Comparison of ENCODE assay signal across 12 cellular contexts in genomic region chr20:37243937-37244571, GRCh38. TPM values are rescaled to one million over a fixed set of nuclear protein-coding genes. Genes with fewer than 3 reads are reported as not detected.
DNase-seq lines count a peak whose midpoint lies in the region; ATAC-seq and TF ChIP-seq lines count a peak whose summit lies in the region.
"Had no signal": no experiment of that assay in that cellular context is flagged by ENCODE, and none has a peak within 500 bp of the region (broad histone marks: within the 10 kb centered on the region; RNA-seq: fewer than 3 reads in every experiment).

No MANE protein-coding gene starts in this region.

- peaks cover 0 to 3% of the 10 kb centered on the region in 2 experiments; a peak in 1 of 4 replicates for H3K79me1 ChIP-seq in IMR-90 (ENCODE audit: low read depth in 1 of 2, low read length in 2 of 2)

- peaks cover 16% of the 10 kb centered on the region for H3K4me1 Mint-ChIP-seq in endodermal cell
- peaks cover 0 to 5% (median 0%) of the 10 kb centered on the region in 4 donors for H3K4me1 Mint-ChIP-seq in naive thymus-derived CD8-positive, alpha-beta T cell
- H3K4me1 Mint-ChIP-seq: IgD-negative memory B cell had no signal

- H4K91ac ChIP-seq in IMR-90 (ENCODE audit: insufficient read depth, low read depth, low read length), result no peak overlapping the region

- TF ChIP-seq RAD21 in IMR-90 (IDR thresholded peaks at IDR 0.05; ENCODE audit: low read length), result no peak

- H3K4ac ChIP-seq in IMR-90 (ENCODE audit: low read depth, low read length), result no peak overlapping the region

- TF ChIP-seq EP300 in ovary (IDR thresholded peaks at IDR 0.05), result no peak

- H3K9ac ChIP-seq in IMR-90 (ENCODE audit: low read depth, low read length), result no peak overlapping the region
- H3K9ac ChIP-seq in endodermal cell (ENCODE audit: extremely low read depth, low read length, poor library complexity, severe bottlenecking), result no peak overlapping the region

- WGBS in IMR-90 (ENCODE audit: extremely low coverage in 2 of 2, insufficient read length in 1 of 2), 2 experiments, result 66% methylated on average over 3 of the region's 8 CpGs; no CpG with 5 or more reads in 1 of the 2 experiments
- WGBS in endodermal cell (ENCODE audit: insufficient coverage in 1 of 2, insufficient read length in 1 of 2), 2 experiments, result 96 to 100% methylated on average over 5 to 8 of the region's 8 CpGs
- WGBS in right lobe of liver (ENCODE audit: insufficient coverage, low coverage, low lambda C conversion rate, missing lambda C conversion rate), result 23% methylated on average over 7 of the region's 8 CpGs
- 63 to 70% (median 64%) methylated on average over 8 of the region's 8 CpGs for WGBS in ovary, 3 donors

- H2BK120ac ChIP-seq in IMR-90 (ENCODE audit: low read depth, low read length), result no peak overlapping the region

- H3K27ac ChIP-seq in IMR-90 (ENCODE audit: insufficient read depth, low read length) (no peak overlapping the region), endodermal cell (ENCODE audit: low read depth, low read length) (peak overlapping the region; percentile 93), right lobe of liver (peak overlapping the region in 2 of 3 donors; percentile 50 to 65), ovary (no peak overlapping the region)

- TF ChIP-seq CTCF in BE2C (IDR thresholded peaks at IDR 0.05; ENCODE audit: low read depth, low read length), result no peak
- TF ChIP-seq CTCF in IMR-90 (conservative IDR thresholded peaks at IDR 0.05; ENCODE audit: low read depth, low read length), result no peak
- TF ChIP-seq CTCF in endodermal cell (conservative IDR thresholded peaks at IDR 0.05), result no peak
- TF ChIP-seq CTCF in right lobe of liver (IDR thresholded peaks at IDR 0.05), result no peak
- TF ChIP-seq CTCF in ovary (IDR thresholded peaks at IDR 0.05), result no peak

- no peak overlapping the region for H4K5ac ChIP-seq in IMR-90 (ENCODE audit: low read depth, low read length)

- no peak overlapping the region for H3K18ac ChIP-seq in IMR-90 (ENCODE audit: low read depth, low read length)

- CTCF ChIA-PET in IMR-90 (lab: Yijun Ruan, JAX), result interaction anchor here (0.7 kb wide), 1 partner anchor 143 kb away, joined by 3 read pairs; no protein-coding TSS in a partner anchor

- H3K4me3 Mint-ChIP-seq in endodermal cell, result no peak overlapping the region
- no peak overlapping the region for H3K4me3 Mint-ChIP-seq in naive thymus-derived CD8-positive, alpha-beta T cell

- H3K9me1 ChIP-seq in IMR-90 (ENCODE audit: insufficient read depth, low read length), result peaks cover 4% of the 10 kb centered on the region

- no peak overlapping the region for H3K27ac Mint-ChIP-seq in endodermal cell
- H3K27ac Mint-ChIP-seq in naive thymus-derived CD8-positive, alpha-beta T cell, result peak overlapping the region in 2 of 10 donors; percentile 67 to 68

- no peak overlapping the region for H2BK20ac ChIP-seq in IMR-90 (ENCODE audit: low read depth, low read length)

- in situ Hi-C loops in IMR-90 (cut with MboI; ENCODE audit: low sequenced_read_pairs), result no loop called here

- peaks cover 49% of the 10 kb centered on the region for H3K36me3 ChIP-seq in BE2C
- H3K36me3 ChIP-seq in IMR-90 (ENCODE audit: control insufficient read depth, insufficient read depth, low read length), result peaks cover 34% of the 10 kb centered on the region
- H3K36me3 ChIP-seq in endodermal cell (ENCODE audit: control insufficient read depth, insufficient read depth, low read length), result peaks cover 56% of the 10 kb centered on the region
- peaks cover 0 to 31% (median 8%) of the 10 kb centered on the region in 4 donors for H3K36me3 ChIP-seq in right lobe of liver
- H3K36me3 ChIP-seq in ovary, result no peaks in the 10 kb centered on the region

- H3K36me3 Mint-ChIP-seq in endodermal cell (ENCODE audit: low read depth), result peaks cover 52% of the 10 kb centered on the region
- H3K36me3 Mint-ChIP-seq in naive thymus-derived CD8-positive, alpha-beta T cell, result peaks cover 4 to 52% (median 14%) of the 10 kb centered on the region in 3 donors

- H3K27me3 ChIP-seq in BE2C, result no peaks in the 10 kb centered on the region
- H3K27me3 ChIP-seq in IMR-90 (ENCODE audit: control insufficient read depth, insufficient read depth, low read length), result no peaks in the 10 kb centered on the region
- H3K27me3 ChIP-seq in endodermal cell (ENCODE audit: control insufficient read depth, insufficient read depth, low read length, poor library complexity, severe bottlenecking), result no peaks in the 10 kb centered on the region
- H3K27me3 ChIP-seq in right lobe of liver, result no peaks in the 10 kb centered on the region
- no peaks in the 10 kb centered on the region for H3K27me3 ChIP-seq in ovary

- H3K4me1 ChIP-seq in BE2C, result peaks cover 15% of the 10 kb centered on the region
- H3K4me1 ChIP-seq in IMR-90 (ENCODE audit: control insufficient read depth, insufficient read depth, low read length), result peaks cover 3% of the 10 kb centered on the region; the same call in 1 of the 2 replicates
- peaks cover 3% of the 10 kb centered on the region for H3K4me1 ChIP-seq in endodermal cell (ENCODE audit: control insufficient read depth, insufficient read depth, low read length)
- peaks cover 0 to 24% (median 4%) of the 10 kb centered on the region in 4 donors for H3K4me1 ChIP-seq in right lobe of liver
- H3K4me1 ChIP-seq in ovary (ENCODE audit: insufficient read depth), result no peaks in the 10 kb centered on the region

- dilution Hi-C loops in IMR-90 (cut with HindIII; ENCODE audit: low sequenced_read_pairs, unreplicated experiment), result no loop called here

- POLR2A ChIA-PET in IMR-90 (lab: Charles Lee; ENCODE audit: unreplicated experiment), result no interaction called here
- POLR2A ChIA-PET in naive thymus-derived CD8-positive, alpha-beta T cell (lab: Charles Lee), result no interaction called here

- no peak overlapping the region for H2AFZ ChIP-seq in IMR-90 (replicated peaks; ENCODE audit: low read length, poor library complexity)

- no peak overlapping the region for H2AK9ac ChIP-seq in IMR-90 (replicated peaks; ENCODE audit: low read depth, low read length, poor library complexity)

- no peak overlapping the region for H2BK15ac ChIP-seq in IMR-90 (ENCODE audit: low read depth, low read length)

- H3K9me3 ChIP-seq in BE2C (no peaks in the 10 kb centered on the region), IMR-90 (ENCODE audit: control insufficient read depth, insufficient read depth, low read length) (no peaks in the 10 kb centered on the region), endodermal cell (ENCODE audit: control insufficient read depth, low read length) (no peaks in the 10 kb centered on the region), right lobe of liver (no peaks in the 10 kb centered on the region), ovary (no peaks in the 10 kb centered on the region)

- H3K14ac ChIP-seq in IMR-90 (replicated peaks; ENCODE audit: low read depth, low read length), result no peak overlapping the region

- no peak overlapping the region for H2BK5ac ChIP-seq in IMR-90 (ENCODE audit: low read depth, low read length, poor library complexity, severe bottlenecking)

- 0 out of 2 replicates have a peak, but pooled peaks cover 4% of the 10 kb centered on the region for H4K20me1 ChIP-seq in IMR-90 (ENCODE audit: insufficient read depth, low read length)

- BruUV-seq in IMR-90 (replicated peaks; lab: Mats Ljungman, UMichigan), result no TSS peak

- 0 out of 2 replicates have a peak, but pooled peaks have one; percentile 10 for ATAC-seq in IMR-90 (ENCODE audit: low read depth)
- ATAC-seq in right lobe of liver, result peak; percentile 76 to 80 (median 77)
- ATAC-seq in GM21447 (IDR thresholded peaks at IDR 0.05; ENCODE audit: unreplicated experiment), result no peak
- no peak for ATAC-seq in naive thymus-derived CD8-positive, alpha-beta T cell
- no peak for ATAC-seq in GM21526 (IDR thresholded peaks at IDR 0.05; ENCODE audit: low FRiP score, unreplicated experiment)
- ATAC-seq: activated CD4-positive, CD25-positive, alpha-beta regulatory T cell treated with anti-CD3 and anti-CD28 coated beads, Interleukin-2, amount 50 U/mL, for 24 hours had no signal

- no peaks in the 10 kb centered on the region for H3K27me3 Mint-ChIP-seq in endodermal cell (ENCODE audit: insufficient read depth)
- no peaks in the 10 kb centered on the region for H3K27me3 Mint-ChIP-seq in naive thymus-derived CD8-positive, alpha-beta T cell
- H3K27me3 Mint-ChIP-seq: IgD-negative memory B cell had no signal

- H3K4me3 ChIP-seq in BE2C (ENCODE audit: low read depth, low read length), result no peak overlapping the region
- no peak overlapping the region for H3K4me3 ChIP-seq in IMR-90 (ENCODE audit: insufficient read depth, low read depth, low read length)
- H3K4me3 ChIP-seq in endodermal cell (ENCODE audit: low read length), result no peak overlapping the region
- peak overlapping the region in 2 of 3 donors; percentile 11 to 32 for H3K4me3 ChIP-seq in right lobe of liver
- H3K4me3 ChIP-seq in ovary, result no peak overlapping the region

- no peak overlapping the region for H3K23ac ChIP-seq in IMR-90 (ENCODE audit: low read depth, low read length)

- no peak overlapping the region for H2AK5ac ChIP-seq in IMR-90 (ENCODE audit: low read depth, low read length)

- intact Hi-C loops in IMR-90 (cut with micrococcal nuclease) (no loop called here), right lobe of liver (cut with DNase I) (no loop called here), ovary (cut with DNase I) (no loop called here)

- H3K56ac ChIP-seq in IMR-90 (ENCODE audit: extremely low read depth, insufficient read depth, low read length), result no peak overlapping the region

- no peak for TF ChIP-seq POLR2A in IMR-90 (IDR thresholded peaks at IDR 0.05; ENCODE audit: low read depth, low read length)
- TF ChIP-seq POLR2A in right lobe of liver (IDR thresholded peaks at IDR 0.05), result no peak
- no peak for TF ChIP-seq POLR2A in ovary (IDR thresholded peaks at IDR 0.05)

- no peaks in the 10 kb centered on the region for H3K9me3 Mint-ChIP-seq in endodermal cell
- no peaks in the 10 kb centered on the region for H3K9me3 Mint-ChIP-seq in naive thymus-derived CD8-positive, alpha-beta T cell
- H3K9me3 Mint-ChIP-seq: IgD-negative memory B cell had no signal

- no peak overlapping the region for H3K4me2 ChIP-seq in IMR-90 (ENCODE audit: low read depth, low read length)

- peak; percentile 34 for DNase-seq in BE2C
- DNase-seq in IMR-90, result no peak
- no peak for DNase-seq in endodermal cell
- DNase-seq in right lobe of liver, result peak; percentile 70 to 90 (median 76)
- no peak for DNase-seq in naive thymus-derived CD8-positive, alpha-beta T cell
- DNase-seq in ovary, result no peak
- DNase-seq: activated T-cell treated with anti-CD3 and anti-CD28 coated beads, Interleukin-2, amount 50 U/mL, for 48 hours had no signal

- no peak overlapping the region for H4K8ac ChIP-seq in IMR-90 (ENCODE audit: low read depth in 2 of 2, low read length in 2 of 2)

RNA-seq across cellular contexts. Expression of gene GHRH, which starts 17.6 kb away (rescaled TPM):
- not detected for polyA plus RNA-seq in BE2C (2012; ENCODE audit: insufficient read depth, insufficient read length, low read depth)
- total RNA-seq in IMR-90 (2012; rRNA removed) (not detected in 2 replicates), endodermal cell (not detected), right lobe of liver (not detected), ovary (not detected)
- polyA plus RNA-seq in IMR-90 (2012; rRNA removed) (not detected in 2 replicates), ovary (not detected)
- not detected in 2 replicates for polyA plus RNA-seq in IMR-90 (2012; cell fraction: cytosol; rRNA removed)
- polyA plus RNA-seq in IMR-90 (2012; cell fraction: nucleus; rRNA removed; ENCODE audit: low replicate concordance), result not detected in 2 replicates
- 0.78 TPM for polyA plus RNA-seq in endodermal cell (2013, experiment 1 of 2)
- polyA plus RNA-seq in endodermal cell (2013, experiment 2 of 2), result not detected
- total RNA-seq in naive thymus-derived CD8-positive, alpha-beta T cell, result not detected
- polyA plus RNA-seq in naive thymus-derived CD8-positive, alpha-beta T cell, result not detected
- polyA plus RNA-seq: esophagus, IgD-negative memory B cell had no signal

RNA-seq across cellular contexts. Expression of gene MANBAL, which starts 45.4 kb away (rescaled TPM):
- polyA plus RNA-seq in BE2C (2012; ENCODE audit: insufficient read depth, insufficient read length, low read depth), result 51.0 TPM
- 24.4 and 28.9 TPM in 2 replicates for total RNA-seq in IMR-90 (2012; rRNA removed)
- 98.6 and 109 TPM in 2 replicates for polyA plus RNA-seq in IMR-90 (2012; rRNA removed)
- polyA plus RNA-seq in IMR-90 (2012; cell fraction: cytosol; rRNA removed), result 51.7 and 91.4 TPM in 2 replicates
- 46.7 and 65.5 TPM in 2 replicates for polyA plus RNA-seq in IMR-90 (2012; cell fraction: nucleus; rRNA removed; ENCODE audit: low replicate concordance)
- 10 to 100 TPM; 44.4 to 49.9 TPM for total RNA-seq in endodermal cell
- 60.3 TPM for polyA plus RNA-seq in endodermal cell (2013, experiment 1 of 2)
- polyA plus RNA-seq in endodermal cell (2013, experiment 2 of 2), result 61.4 TPM
- 10 to 100 TPM; 11.4 to 16.0 (median 12.8) TPM for total RNA-seq in right lobe of liver
- total RNA-seq in naive thymus-derived CD8-positive, alpha-beta T cell, result 10 to 100 TPM; 11.5 to 12.8 TPM
- 10 to 100 TPM; 18.9 to 24.7 (median 24.3) TPM for polyA plus RNA-seq in naive thymus-derived CD8-positive, alpha-beta T cell
- total RNA-seq in ovary, result 10 to 100 TPM; 27.1 to 66.0 (median 52.1) TPM
- polyA plus RNA-seq in ovary, result 10 to 100 TPM; 73.7 to 89.2 TPM

Comparison
In these comparisons a context has a peak if more than half of its experiments do, and no peak if none do; other contexts are left out.
1. DNase-seq: peak in BE2C (single experiment) and right lobe of liver (3 of 3); none in IMR-90 (single experiment), endodermal cell (single experiment), naive thymus-derived CD8-positive, alpha-beta T cell (0 of 10) and ovary (0 of 5).
2. H3K4me3 ChIP-seq: peak in right lobe of liver (2 of 3); none in BE2C (single experiment), IMR-90 (single experiment), endodermal cell (single experiment) and ovary (single experiment).
3. ATAC-seq: peak in IMR-90 (single experiment) and right lobe of liver (4 of 4); none in GM21447 (single experiment), naive thymus-derived CD8-positive, alpha-beta T cell (0 of 2) and GM21526 (single experiment).
4. H3K27ac ChIP-seq: peak in endodermal cell (single experiment) and right lobe of liver (2 of 3); none in IMR-90 (single experiment) and ovary (0 of 2).